ENCODE assay signal across 17 cellular contexts in the genomic region with DNA sequence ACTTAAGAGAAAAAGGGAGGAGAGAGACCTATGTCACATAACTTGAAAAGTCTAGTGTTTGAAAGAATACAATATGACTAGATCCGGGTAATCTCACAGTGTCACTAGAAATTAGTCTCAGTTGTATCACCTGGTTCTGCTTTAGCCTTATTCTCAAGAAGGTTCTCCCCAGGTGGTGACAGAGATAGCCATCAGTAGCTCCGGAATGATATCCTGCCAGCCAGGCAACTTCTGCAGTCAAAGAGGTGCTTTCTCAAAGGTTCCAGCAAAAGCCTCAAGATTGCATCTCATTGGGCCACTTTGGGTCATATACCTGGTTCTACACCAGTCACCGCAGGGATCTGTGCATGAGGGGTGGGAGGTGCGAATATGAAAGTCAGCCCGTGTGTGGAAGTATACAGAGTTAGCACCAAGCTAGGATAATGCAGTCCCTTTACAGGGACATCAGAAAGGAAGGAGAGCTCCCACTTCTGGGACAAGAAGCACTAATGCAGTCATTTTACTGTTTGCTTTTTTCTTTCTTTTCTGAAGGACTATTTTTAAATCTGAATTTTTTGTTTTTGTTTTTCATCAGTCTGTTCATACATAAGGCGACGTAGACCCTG.
DNase-seq lines count a peak whose midpoint lies in the region; TF ChIP-seq lines count a peak whose summit lies in the region.
"Had no signal": no experiment of that assay in that cellular context is flagged by ENCODE, and none has a peak within 500 bp of the region (broad histone marks: within the 10 kb centered on the region; RNA-seq: fewer than 3 reads in every experiment).

No MANE protein-coding gene starts in this region.

- H2AK5ac ChIP-seq in mesendoderm (ENCODE audit: low read length) = no peak overlapping the region

- H3K4ac ChIP-seq in mesendoderm (ENCODE audit: low read depth, low read length) = no peak overlapping the region

- H3K27me3 ChIP-seq in HUES64 (ENCODE audit: insufficient read depth, low read length) (no peaks in the 10 kb centered on the region), ascending aorta (no peaks in the 10 kb centered on the region), mesendoderm (ENCODE audit: insufficient read depth, low read length, poor library complexity) (no peaks in the 10 kb centered on the region), thyroid gland (no peaks in the 10 kb centered on the region)
- H3K27me3 ChIP-seq: BLaER1 had no signal

- H3K79me2 ChIP-seq in mesendoderm (ENCODE audit: control insufficient read depth, insufficient read depth, low read length) = peaks cover 2% of the 10 kb centered on the region

- H3K4me1 ChIP-seq in HUES64 (ENCODE audit: insufficient read depth, low read length) (peaks cover 16% of the 10 kb centered on the region), ascending aorta (peaks cover 0 to 5% of the 10 kb centered on the region in 2 donors), mesendoderm (ENCODE audit: control insufficient read depth, low read depth, low read length) (peaks cover 10% of the 10 kb centered on the region), thyroid gland (peaks cover 18 to 20% of the 10 kb centered on the region in 2 donors)
- H3K4me1 ChIP-seq: BLaER1 had no signal

- H4K8ac ChIP-seq in mesendoderm (ENCODE audit: low read depth, low read length) = no peak overlapping the region

- H3K4me3 ChIP-seq in HUES64 (ENCODE audit: low read length) (no peak overlapping the region), ascending aorta (no peak overlapping the region), mesendoderm (ENCODE audit: low read length) (no peak overlapping the region), thyroid gland (replicated peaks in 1 of 3) (no peak overlapping the region)
- H3K4me3 ChIP-seq: BLaER1, GM23248 had no signal

- 76% methylated on average over 7 of the region's 7 CpGs for WGBS in HUES64
- WGBS in mesendoderm (ENCODE audit: extremely low coverage, insufficient coverage, low lambda C conversion rate) = no CpG with 5 or more reads among the region's 7 CpGs
- WGBS in thyroid gland, 2 donors = 45% methylated on average over 7 of the region's 7 CpGs

- H3K18ac ChIP-seq in mesendoderm (ENCODE audit: low read length) = peak overlapping the region; percentile 53

- H2BK5ac ChIP-seq in mesendoderm (ENCODE audit: low read length) = peak overlapping the region; percentile 32

- TF ChIP-seq CTCF in ascending aorta (IDR thresholded peaks at IDR 0.05) (no peak), thyroid gland (IDR thresholded peaks at IDR 0.05) (no peak)

- H3K9ac ChIP-seq in HUES64 (ENCODE audit: low read depth, low read length) (0 out of 2 replicates have a peak overlapping the region, but pooled peaks have one; percentile 22), mesendoderm (ENCODE audit: low read length) (no peak overlapping the region)
- H3K9ac ChIP-seq: BLaER1, GM23248 had no signal

- H3K23ac ChIP-seq in mesendoderm (ENCODE audit: low read length) = no peak overlapping the region

- H3K4me2 ChIP-seq in mesendoderm (ENCODE audit: low read length) = no peak overlapping the region
- H3K4me2 ChIP-seq: BLaER1 had no signal

- TF ChIP-seq POLR2A in thyroid gland (IDR thresholded peaks at IDR 0.05) = no peak

- H3K27ac ChIP-seq in HUES64 (ENCODE audit: low read depth, low read length) = no peak overlapping the region
- peak overlapping the region; percentile 22 to 29 for H3K27ac ChIP-seq in ascending aorta
- no peak overlapping the region for H3K27ac ChIP-seq in mesendoderm (ENCODE audit: low read depth, low read length)
- H3K27ac ChIP-seq in thyroid gland = peak overlapping the region; percentile 33 to 81 (median 53)
- H3K27ac ChIP-seq: BLaER1, GM23248 had no signal

- no peak overlapping the region for H4K5ac ChIP-seq in mesendoderm (ENCODE audit: low read length)

- H3K56ac ChIP-seq in mesendoderm (ENCODE audit: low read length) = no peak overlapping the region

- no peak for DNase-seq in ascending aorta (ENCODE audit: low spot score in 2 of 2)
- peak; percentile 80 for DNase-seq in mesendoderm
- no peak for DNase-seq in thyroid gland
- no peak for DNase-seq in 8988T
- no peak for DNase-seq in AML-193 (lab: John Stamatoyannopoulos, UW)
- no peak for DNase-seq in dedifferentiated amniotic fluid mesenchymal stem cell (ENCODE audit: extremely low spot score)
- DNase-seq: activated B cell treated with CpG ODN at 0.5 μM for 24 hours; activated CD8-positive, alpha-beta memory T cell treated with anti-CD3 and anti-CD28 coated beads for 24 hours; cortex of kidney; NCI-H1105 treated with DMSO at 0.1 percent for 48 hours; NCI-H526; stimulated activated CD4-positive, alpha-beta T cell treated with anti-CD3 and anti-CD28 coated beads, Interleukin-12 subunit alpha, Interleukin-12 subunit beta, amount 100 ng/mL, for 4 hours; substantia nigra; T-helper 17 cell had no signal

- H3K36me3 ChIP-seq in HUES64 (ENCODE audit: insufficient read depth, low read length) (no peaks in the 10 kb centered on the region), ascending aorta (peaks cover 3 to 13% of the 10 kb centered on the region in 2 donors), mesendoderm (ENCODE audit: control insufficient read depth, insufficient read depth, low read length) (no peaks in the 10 kb centered on the region), thyroid gland (peaks cover 0 to 4% of the 10 kb centered on the region in 2 donors)

- H2BK120ac ChIP-seq in mesendoderm (ENCODE audit: low read depth, low read length) = no peak overlapping the region

- H3K79me1 ChIP-seq in mesendoderm (ENCODE audit: low read length) = no peaks in the 10 kb centered on the region

- H3K9me3 ChIP-seq in HUES64 (ENCODE audit: insufficient read depth, low read depth, low read length) (no peaks in the 10 kb centered on the region), ascending aorta (no peaks in the 10 kb centered on the region), thyroid gland (no peaks in the 10 kb centered on the region)
- H3K9me3 ChIP-seq: BLaER1 had no signal

- intact Hi-C loops in ascending aorta (cut with DNase I) (no loop called here), thyroid gland (cut with DNase I) (no loop called here)

- no peak overlapping the region for H2BK15ac ChIP-seq in mesendoderm (replicated peaks; ENCODE audit: low read depth)

Comparison
In these comparisons a context has a peak if more than half of its experiments do, and no peak if none do; other contexts are left out.
1. H3K27ac ChIP-seq: peak in ascending aorta (2 of 2) and thyroid gland (3 of 3); none in HUES64 (single experiment) and mesendoderm (single experiment).